Comparison of ENCODE assay signal across 1 cellular context in genomic region chr19:46849610-46850009, GRCh38.
TF ChIP-seq lines count a peak whose summit lies in the region.

No MANE protein-coding gene starts in this region.

TF ChIP-seq in GM12878, 131 proteins besides CTCF, POLR2A, EP300 and RAD21:
- TF ChIP-seq SPI1 (IDR thresholded peaks at IDR 0.05; ENCODE audit: borderline replicate concordance, insufficient read depth, low read depth, low read length) (peak; percentile 40; the same call in 1 of the 2 replicates), CBFB (IDR thresholded peaks at IDR 0.05; ENCODE audit: low read depth) (no peak)
